Comparison of ENCODE assay signal across 1 cellular context in the genomic region with DNA sequence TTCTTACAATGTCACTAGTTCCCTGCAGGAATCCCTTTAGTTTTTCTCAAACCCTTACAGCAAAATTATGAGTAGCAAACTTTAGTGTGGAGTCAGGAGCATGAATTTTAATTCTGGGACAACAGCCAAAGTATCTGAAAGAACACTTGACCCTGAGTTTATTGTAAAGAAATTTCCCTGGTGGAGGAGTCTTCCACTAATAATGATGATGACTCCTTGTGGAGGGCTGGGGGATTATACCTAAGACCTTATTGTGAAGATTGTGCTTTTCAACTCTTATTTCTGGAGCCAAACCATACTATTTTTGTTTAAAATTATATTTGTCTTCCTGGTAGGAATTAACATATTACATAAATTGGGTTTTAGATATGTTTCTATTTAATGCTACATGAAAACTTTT.
TF ChIP-seq lines count a peak whose summit lies in the region.

No MANE protein-coding gene starts in this region.

TF ChIP-seq in HCT116, 20 proteins besides CTCF, POLR2A, EP300 and RAD21 (continued from another document):
- no peak for TF ChIP-seq CEBPB (IDR thresholded peaks at IDR 0.05; ENCODE audit: low read depth)
- no peak for TF ChIP-seq SRF (IDR thresholded peaks at IDR 0.05; ENCODE audit: low read depth)
- TF ChIP-seq, protein P1, sequence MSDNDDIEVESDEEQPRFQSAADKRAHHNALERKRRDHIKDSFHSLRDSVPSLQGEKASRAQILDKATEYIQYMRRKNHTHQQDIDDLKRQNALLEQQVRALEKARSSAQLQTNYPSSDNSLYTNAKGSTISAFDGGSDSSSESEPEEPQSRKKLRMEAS (IDR thresholded peaks at IDR 0.05) = no peak
- TF ChIP-seq FOSL1 (IDR thresholded peaks at IDR 0.05; ENCODE audit: low read depth) = no peak
- TF ChIP-seq EZH2 (IDR thresholded peaks at IDR 0.05) = no peak
- no peak for TF ChIP-seq ZNF274 (IDR thresholded peaks at IDR 0.05; ENCODE audit: low read depth, low read length)
- TF ChIP-seq POLR2AphosphoS5 (IDR thresholded peaks at IDR 0.05; ENCODE audit: low read depth, low read length) = no peak
- TF ChIP-seq SIN3A (IDR thresholded peaks at IDR 0.05; ENCODE audit: low read depth) = no peak
- no peak for TF ChIP-seq ZFX (IDR thresholded peaks at IDR 0.05)
- no peak for TF ChIP-seq TCF7L2 (IDR thresholded peaks at IDR 0.05; ENCODE audit: borderline replicate concordance, extremely low read depth, insufficient read depth, insufficient read length)
- no peak for TF ChIP-seq ATF3 (IDR thresholded peaks at IDR 0.05)
- no peak for TF ChIP-seq SP1 (IDR thresholded peaks at IDR 0.05; ENCODE audit: low read depth)
- no peak for TF ChIP-seq YY1 (IDR thresholded peaks at IDR 0.05; ENCODE audit: extremely low read depth, insufficient replicate concordance, low read depth, low read length)
